ENCODE assay signal across 1 cellular context in genomic region chr3:13080591-13080990, GRCh38.
TF ChIP-seq lines count a peak whose summit lies in the region.

No MANE protein-coding gene starts in this region.

TF ChIP-seq in GM23338, 12 proteins besides CTCF, POLR2A, EP300 and RAD21 (continued from another document):
- TF ChIP-seq STAT1 (IDR thresholded peaks at IDR 0.05; ENCODE audit: unreplicated experiment) (no peak), NANOG (IDR thresholded peaks at IDR 0.05; ENCODE audit: borderline replicate concordance) (no peak), ZNF114 (CRISPR knock-in tag; IDR thresholded peaks at IDR 0.05) (no peak), EZH2phosphoT487 (IDR thresholded peaks at IDR 0.05; ENCODE audit: unreplicated experiment) (no peak), POLR2AphosphoS5 (IDR thresholded peaks at IDR 0.05; ENCODE audit: low read depth) (no peak), EZH2 (IDR thresholded peaks at IDR 0.05; ENCODE audit: low read depth, unreplicated experiment) (no peak)
- TF ChIP-seq, protein P1, sequence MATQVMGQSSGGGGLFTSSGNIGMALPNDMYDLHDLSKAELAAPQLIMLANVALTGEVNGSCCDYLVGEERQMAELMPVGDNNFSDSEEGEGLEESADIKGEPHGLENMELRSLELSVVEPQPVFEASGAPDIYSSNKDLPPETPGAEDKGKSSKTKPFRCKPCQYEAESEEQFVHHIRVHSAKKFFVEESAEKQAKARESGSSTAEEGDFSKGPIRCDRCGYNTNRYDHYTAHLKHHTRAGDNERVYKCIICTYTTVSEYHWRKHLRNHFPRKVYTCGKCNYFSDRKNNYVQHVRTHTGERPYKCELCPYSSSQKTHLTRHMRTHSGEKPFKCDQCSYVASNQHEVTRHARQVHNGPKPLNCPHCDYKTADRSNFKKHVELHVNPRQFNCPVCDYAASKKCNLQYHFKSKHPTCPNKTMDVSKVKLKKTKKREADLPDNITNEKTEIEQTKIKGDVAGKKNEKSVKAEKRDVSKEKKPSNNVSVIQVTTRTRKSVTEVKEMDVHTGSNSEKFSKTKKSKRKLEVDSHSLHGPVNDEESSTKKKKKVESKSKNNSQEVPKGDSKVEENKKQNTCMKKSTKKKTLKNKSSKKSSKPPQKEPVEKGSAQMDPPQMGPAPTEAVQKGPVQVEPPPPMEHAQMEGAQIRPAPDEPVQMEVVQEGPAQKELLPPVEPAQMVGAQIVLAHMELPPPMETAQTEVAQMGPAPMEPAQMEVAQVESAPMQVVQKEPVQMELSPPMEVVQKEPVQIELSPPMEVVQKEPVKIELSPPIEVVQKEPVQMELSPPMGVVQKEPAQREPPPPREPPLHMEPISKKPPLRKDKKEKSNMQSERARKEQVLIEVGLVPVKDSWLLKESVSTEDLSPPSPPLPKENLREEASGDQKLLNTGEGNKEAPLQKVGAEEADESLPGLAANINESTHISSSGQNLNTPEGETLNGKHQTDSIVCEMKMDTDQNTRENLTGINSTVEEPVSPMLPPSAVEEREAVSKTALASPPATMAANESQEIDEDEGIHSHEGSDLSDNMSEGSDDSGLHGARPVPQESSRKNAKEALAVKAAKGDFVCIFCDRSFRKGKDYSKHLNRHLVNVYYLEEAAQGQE (IDR thresholded peaks at IDR 0.05; ENCODE audit: unreplicated experiment), result no peak
- TF ChIP-seq, protein P2, sequence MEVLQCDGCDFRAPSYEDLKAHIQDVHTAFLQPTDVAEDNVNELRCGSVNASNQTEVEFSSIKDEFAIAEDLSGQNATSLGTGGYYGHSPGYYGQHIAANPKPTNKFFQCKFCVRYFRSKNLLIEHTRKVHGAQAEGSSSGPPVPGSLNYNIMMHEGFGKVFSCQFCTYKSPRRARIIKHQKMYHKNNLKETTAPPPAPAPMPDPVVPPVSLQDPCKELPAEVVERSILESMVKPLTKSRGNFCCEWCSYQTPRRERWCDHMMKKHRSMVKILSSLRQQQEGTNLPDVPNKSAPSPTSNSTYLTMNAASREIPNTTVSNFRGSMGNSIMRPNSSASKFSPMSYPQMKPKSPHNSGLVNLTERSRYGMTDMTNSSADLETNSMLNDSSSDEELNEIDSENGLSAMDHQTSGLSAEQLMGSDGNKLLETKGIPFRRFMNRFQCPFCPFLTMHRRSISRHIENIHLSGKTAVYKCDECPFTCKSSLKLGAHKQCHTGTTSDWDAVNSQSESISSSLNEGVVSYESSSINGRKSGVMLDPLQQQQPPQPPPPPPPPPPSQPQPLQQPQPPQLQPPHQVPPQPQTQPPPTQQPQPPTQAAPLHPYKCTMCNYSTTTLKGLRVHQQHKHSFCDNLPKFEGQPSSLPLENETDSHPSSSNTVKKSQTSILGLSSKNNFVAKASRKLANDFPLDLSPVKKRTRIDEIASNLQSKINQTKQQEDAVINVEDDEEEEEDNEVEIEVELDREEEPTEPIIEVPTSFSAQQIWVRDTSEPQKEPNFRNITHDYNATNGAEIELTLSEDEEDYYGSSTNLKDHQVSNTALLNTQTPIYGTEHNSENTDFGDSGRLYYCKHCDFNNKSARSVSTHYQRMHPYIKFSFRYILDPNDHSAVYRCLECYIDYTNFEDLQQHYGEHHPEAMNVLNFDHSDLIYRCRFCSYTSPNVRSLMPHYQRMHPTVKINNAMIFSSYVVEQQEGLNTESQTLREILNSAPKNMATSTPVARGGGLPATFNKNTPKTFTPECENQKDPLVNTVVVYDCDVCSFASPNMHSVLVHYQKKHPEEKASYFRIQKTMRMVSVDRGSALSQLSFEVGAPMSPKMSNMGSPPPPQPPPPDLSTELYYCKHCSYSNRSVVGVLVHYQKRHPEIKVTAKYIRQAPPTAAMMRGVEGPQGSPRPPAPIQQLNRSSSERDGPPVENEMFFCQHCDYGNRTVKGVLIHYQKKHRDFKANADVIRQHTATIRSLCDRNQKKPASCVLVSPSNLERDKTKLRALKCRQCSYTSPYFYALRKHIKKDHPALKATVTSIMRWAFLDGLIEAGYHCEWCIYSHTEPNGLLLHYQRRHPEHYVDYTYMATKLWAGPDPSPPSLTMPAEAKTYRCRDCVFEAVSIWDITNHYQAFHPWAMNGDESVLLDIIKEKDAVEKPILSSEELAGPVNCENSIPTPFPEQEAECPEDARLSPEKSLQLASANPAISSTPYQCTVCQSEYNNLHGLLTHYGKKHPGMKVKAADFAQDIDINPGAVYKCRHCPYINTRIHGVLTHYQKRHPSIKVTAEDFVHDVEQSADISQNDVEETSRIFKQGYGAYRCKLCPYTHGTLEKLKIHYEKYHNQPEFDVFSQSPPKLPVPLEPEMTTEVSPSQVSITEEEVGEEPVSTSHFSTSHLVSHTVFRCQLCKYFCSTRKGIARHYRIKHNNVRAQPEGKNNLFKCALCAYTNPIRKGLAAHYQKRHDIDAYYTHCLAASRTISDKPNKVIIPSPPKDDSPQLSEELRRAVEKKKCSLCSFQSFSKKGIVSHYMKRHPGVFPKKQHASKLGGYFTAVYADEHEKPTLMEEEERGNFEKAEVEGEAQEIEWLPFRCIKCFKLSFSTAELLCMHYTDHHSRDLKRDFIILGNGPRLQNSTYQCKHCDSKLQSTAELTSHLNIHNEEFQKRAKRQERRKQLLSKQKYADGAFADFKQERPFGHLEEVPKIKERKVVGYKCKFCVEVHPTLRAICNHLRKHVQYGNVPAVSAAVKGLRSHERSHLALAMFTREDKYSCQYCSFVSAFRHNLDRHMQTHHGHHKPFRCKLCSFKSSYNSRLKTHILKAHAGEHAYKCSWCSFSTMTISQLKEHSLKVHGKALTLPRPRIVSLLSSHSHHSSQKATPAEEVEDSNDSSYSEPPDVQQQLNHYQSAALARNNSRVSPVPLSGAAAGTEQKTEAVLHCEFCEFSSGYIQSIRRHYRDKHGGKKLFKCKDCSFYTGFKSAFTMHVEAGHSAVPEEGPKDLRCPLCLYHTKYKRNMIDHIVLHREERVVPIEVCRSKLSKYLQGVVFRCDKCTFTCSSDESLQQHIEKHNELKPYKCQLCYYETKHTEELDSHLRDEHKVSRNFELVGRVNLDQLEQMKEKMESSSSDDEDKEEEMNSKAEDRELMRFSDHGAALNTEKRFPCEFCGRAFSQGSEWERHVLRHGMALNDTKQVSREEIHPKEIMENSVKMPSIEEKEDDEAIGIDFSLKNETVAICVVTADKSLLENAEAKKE (CRISPR knock-in tag; IDR thresholded peaks at IDR 0.05), result no peak
TF ChIP-seq in GM23338: peak in this region for 0.
